1 cellular context compared by ENCODE assay signal in the genomic region with DNA sequence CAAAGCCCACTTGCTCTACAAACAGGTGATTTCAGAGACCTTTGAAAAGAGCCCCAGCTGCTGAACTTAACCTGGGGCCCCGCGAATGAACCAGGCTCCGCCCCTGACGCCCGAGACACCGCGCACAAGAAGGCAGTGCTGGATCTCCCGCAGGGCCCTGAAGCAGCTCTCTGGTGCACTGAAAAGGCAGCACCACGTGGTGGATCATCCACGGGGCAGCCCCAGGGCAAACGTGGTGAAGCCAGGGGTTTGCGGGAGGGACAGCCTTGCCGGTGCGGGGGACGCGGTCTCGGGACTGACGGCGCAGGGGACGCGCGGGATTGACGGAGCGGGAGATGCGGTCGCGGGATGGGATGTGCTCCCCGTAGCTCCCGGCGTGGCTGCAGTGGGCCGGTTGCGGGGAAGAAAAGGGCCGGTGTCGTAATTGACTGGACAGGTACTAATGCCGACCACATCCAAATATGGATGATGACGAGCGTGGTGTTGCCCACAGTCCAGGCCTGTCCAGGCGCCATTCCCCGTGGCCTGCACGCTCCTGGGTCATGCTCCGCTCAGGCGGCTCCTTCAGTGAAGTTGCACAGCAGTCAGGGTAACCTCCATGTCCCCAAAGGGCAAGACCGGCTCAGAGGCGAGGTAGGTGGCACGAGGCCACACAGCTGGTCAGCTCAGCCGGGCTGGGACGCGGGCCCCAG.
TF ChIP-seq lines count a peak whose summit lies in the region.

No MANE protein-coding gene starts in this region.

TF ChIP-seq in IMR-90, 13 proteins besides CTCF, POLR2A, EP300 and RAD21 (continued from another document):
- TF ChIP-seq RCOR1 (IDR thresholded peaks at IDR 0.05; ENCODE audit: insufficient replicate concordance, low read length), result no peak
- TF ChIP-seq RFX5 (IDR thresholded peaks at IDR 0.05; ENCODE audit: low read depth, low read length), result no peak
- no peak for TF ChIP-seq MAZ (IDR thresholded peaks at IDR 0.05; ENCODE audit: borderline replicate concordance, low read depth, low read length)
- no peak for TF ChIP-seq MAFK (IDR thresholded peaks at IDR 0.05; ENCODE audit: low read depth, low read length)
- no peak for TF ChIP-seq MXI1 (IDR thresholded peaks at IDR 0.05; ENCODE audit: borderline replicate concordance, low read depth, low read length)
